ENCODE assay signal across 8 cellular contexts in genomic region chr15:74725241-74725774, GRCh38. TPM values are rescaled to one million over a fixed set of nuclear protein-coding genes. Genes with fewer than 3 reads are reported as not detected.
DNase-seq lines count a peak whose midpoint lies in the region; ATAC-seq and TF ChIP-seq lines count a peak whose summit lies in the region.

Gene CYP1A1 (minus strand): TSS chr15:74725528. CDS start chr15:74723097, 2,431 bp downstream.

- ATAC-seq in GM19351 (IDR thresholded peaks at IDR 0.05; ENCODE audit: unreplicated experiment) (no peak), GM19324 (IDR thresholded peaks at IDR 0.05; ENCODE audit: low FRiP score, unreplicated experiment) (no peak)

- peak within 1 kb of the TSS; percentile 54 for H3K4me3 ChIP-seq in LNCaP clone FGC (ENCODE audit: low read depth, low read length)
- H3K4me3 ChIP-seq in fibroblast of the aortic adventitia (ENCODE audit: low read depth, low read length) = peak within 1 kb of the TSS; percentile 62
- H3K4me3 ChIP-seq in osteoblast (ENCODE audit: insufficient read depth, low read length) = peak within 1 kb of the TSS; percentile 65

- H4K20me1 ChIP-seq in osteoblast (ENCODE audit: insufficient read depth, low read length) = no peaks in the 10 kb centered on the region

- H3K9me3 ChIP-seq in osteoblast (ENCODE audit: low read depth, low read length) = no peaks in the 10 kb centered on the region

- no peak for TF ChIP-seq CTCF in LNCaP clone FGC (IDR thresholded peaks at IDR 0.05; ENCODE audit: control insufficient read depth, extremely low read depth, insufficient read depth)
- TF ChIP-seq CTCF in fibroblast of the aortic adventitia (IDR thresholded peaks at IDR 0.05; ENCODE audit: insufficient read depth, low read length) = no peak
- TF ChIP-seq CTCF in osteoblast (IDR thresholded peaks at IDR 0.05; ENCODE audit: extremely low read depth, low read depth, low read length) = no peak

- H3K4me1 ChIP-seq in osteoblast (ENCODE audit: insufficient read depth, low read length) = peaks cover 10% of the 10 kb centered on the region

- H3K4me2 ChIP-seq in osteoblast (ENCODE audit: insufficient read depth, low read length) = peak within 1 kb of the TSS; percentile 78

- no peaks in the 10 kb centered on the region for H3K36me3 ChIP-seq in osteoblast (ENCODE audit: insufficient read depth, low read length)

- peaks cover 70% of the 10 kb centered on the region for H3K27me3 ChIP-seq in osteoblast (ENCODE audit: insufficient read depth, low read length)

- no peaks in the 10 kb centered on the region for H3K79me2 ChIP-seq in osteoblast (ENCODE audit: insufficient read depth, low read length)

- peak; percentile 32 for DNase-seq in COLO668 (lab: John Stamatoyannopoulos, UW; ENCODE audit: unreplicated experiment)
- DNase-seq in LNCaP clone FGC (ENCODE audit: low read depth) = peak; percentile 7
- peak; percentile 23 for DNase-seq in activated T-cell treated with anti-CD3 and anti-CD28 coated beads for 48 hours (ENCODE audit: low read depth)
- no peak for DNase-seq in fibroblast of the aortic adventitia (ENCODE audit: low read depth)
- DNase-seq in osteoblast (ENCODE audit: insufficient read length, low spot score, missing footprints) = peak; percentile 92
- DNase-seq in NCI-H128 (lab: John Stamatoyannopoulos, UW; ENCODE audit: unreplicated experiment) = no peak

- H3K27ac ChIP-seq in osteoblast (ENCODE audit: low read depth, low read length) = no peak within 1 kb of the TSS

- H2AFZ ChIP-seq in osteoblast (ENCODE audit: low read length) = peak within 1 kb of the TSS; percentile 57

RNA-seq across cellular contexts. Expression of gene CYP1A1, which starts in this region (rescaled TPM):
- 0.63 TPM in 1 of 2 replicates, not detected in the other for total RNA-seq in fibroblast of the aortic adventitia (ENCODE audit: low replicate concordance)
- total RNA-seq in osteoblast = 0.36 TPM in 1 of 2 replicates, not detected in the other

Comparison
In these comparisons a context has a peak if more than half of its experiments do, and no peak if none do; other contexts are left out.
1. Peak in DNase-seq, H3K4me3 ChIP-seq and H3K4me2 ChIP-seq in osteoblast; RNA of the gene not detected or under 1 TPM.
2. DNase-seq: peak in COLO668 (single experiment), LNCaP clone FGC (single experiment) and activated T-cell treated with anti-CD3 and anti-CD28 coated beads for 48 hours (single experiment); none in fibroblast of the aortic adventitia (single experiment) and NCI-H128 (single experiment).
3. Peak in every context shown above with its lines, with median percentiles within 50 percentile points of each other: H3K4me3 ChIP-seq.